1 cellular context compared by ENCODE assay signal in genomic region chr3:169241928-169242751, GRCh38.
A peak's percentile ranks its signal among the peaks of the same experiment; 100 is the strongest.
TF ChIP-seq lines count a peak whose summit lies in the region.

No MANE protein-coding gene starts in this region.

TF ChIP-seq in HEK293, 187 proteins besides CTCF, POLR2A, EP300 and RAD21 (continued from another document and continues in another):
- TF ChIP-seq PRDM10 (tag by site-specific recombination; IDR thresholded peaks at IDR 0.05) (no peak), ZNF558 (tag by site-specific recombination; IDR thresholded peaks at IDR 0.05) (no peak), ZNF701 (tag by site-specific recombination; IDR thresholded peaks at IDR 0.05) (no peak), ZNF658 (tag by site-specific recombination; IDR thresholded peaks at IDR 0.05) (no peak), ZFP37 (tag by site-specific recombination; IDR thresholded peaks at IDR 0.05) (0 out of 2 replicates have a peak, but pooled peaks have one; percentile 42), ZNF221 (tag by site-specific recombination; IDR thresholded peaks at IDR 0.05; ENCODE audit: borderline replicate concordance) (no peak), SP3 (tag by site-specific recombination; IDR thresholded peaks at IDR 0.05) (no peak), ZNF362 (tag by site-specific recombination; IDR thresholded peaks at IDR 0.05) (no peak), KLF9 (tag by site-specific recombination; IDR thresholded peaks at IDR 0.05; ENCODE audit: low read depth) (no peak), FEZF1 (tag by site-specific recombination; IDR thresholded peaks at IDR 0.05) (peak; percentile 68), PRDM4 (tag by site-specific recombination; IDR thresholded peaks at IDR 0.05) (0 out of 2 replicates have a peak, but pooled peaks have one; percentile 24), KLF17 (tag by site-specific recombination; IDR thresholded peaks at IDR 0.05) (no peak), REST (tag by site-specific recombination; IDR thresholded peaks at IDR 0.05) (no peak), ZNF645 (tag by site-specific recombination; IDR thresholded peaks at IDR 0.05) (no peak), KLF10 (tag by site-specific recombination; IDR thresholded peaks at IDR 0.05) (0 out of 2 replicates have a peak, but pooled peaks have one; percentile 16), ZIC2 (tag by site-specific recombination; IDR thresholded peaks at IDR 0.05) (peak; percentile 39; the same call in 1 of the 2 replicates), OSR2 (tag by site-specific recombination; IDR thresholded peaks at IDR 0.05) (peak; percentile 72), ZNF596 (tag by site-specific recombination; IDR thresholded peaks at IDR 0.05) (peak; percentile 54; the same call in 1 of the 2 replicates), ZNF629 (tag by site-specific recombination; IDR thresholded peaks at IDR 0.05) (peak; percentile 60), MYNN (tag by site-specific recombination; IDR thresholded peaks at IDR 0.05; ENCODE audit: borderline replicate concordance) (no peak), BCL11B (tag by site-specific recombination; IDR thresholded peaks at IDR 0.05; ENCODE audit: low read depth) (no peak), ZNF600 (tag by site-specific recombination; IDR thresholded peaks at IDR 0.05) (peak; percentile 95), ZSCAN30 (tag by site-specific recombination; IDR thresholded peaks at IDR 0.05) (peak; percentile 97), ZNF433 (tag by site-specific recombination; IDR thresholded peaks at IDR 0.05; ENCODE audit: low read depth) (no peak), ZFP69B (tag by site-specific recombination; IDR thresholded peaks at IDR 0.05) (no peak), TSHZ1 (tag by site-specific recombination; IDR thresholded peaks at IDR 0.05; ENCODE audit: borderline replicate concordance) (no peak), ZBTB11 (tag by site-specific recombination; conservative IDR thresholded peaks at IDR 0.05; ENCODE audit: low read depth) (no peak), ZNF311 (tag by site-specific recombination; IDR thresholded peaks at IDR 0.05; ENCODE audit: borderline replicate concordance) (no peak), PRDM6 (tag by site-specific recombination; IDR thresholded peaks at IDR 0.05) (peak; percentile 95), ZBTB21 (tag by site-specific recombination; IDR thresholded peaks at IDR 0.05) (no peak), SCRT2 (tag by site-specific recombination; IDR thresholded peaks at IDR 0.05) (no peak), ZNF354C (tag by site-specific recombination; IDR thresholded peaks at IDR 0.05; ENCODE audit: borderline replicate concordance, low read depth) (no peak), YY2 (tag by site-specific recombination; IDR thresholded peaks at IDR 0.05) (no peak), ZBTB17 (tag by site-specific recombination; IDR thresholded peaks at IDR 0.05) (peak; percentile 99), ZNF623 (tag by site-specific recombination; IDR thresholded peaks at IDR 0.05) (no peak)
